Comparison of ENCODE assay signal across 1 cellular context in the genomic region with DNA sequence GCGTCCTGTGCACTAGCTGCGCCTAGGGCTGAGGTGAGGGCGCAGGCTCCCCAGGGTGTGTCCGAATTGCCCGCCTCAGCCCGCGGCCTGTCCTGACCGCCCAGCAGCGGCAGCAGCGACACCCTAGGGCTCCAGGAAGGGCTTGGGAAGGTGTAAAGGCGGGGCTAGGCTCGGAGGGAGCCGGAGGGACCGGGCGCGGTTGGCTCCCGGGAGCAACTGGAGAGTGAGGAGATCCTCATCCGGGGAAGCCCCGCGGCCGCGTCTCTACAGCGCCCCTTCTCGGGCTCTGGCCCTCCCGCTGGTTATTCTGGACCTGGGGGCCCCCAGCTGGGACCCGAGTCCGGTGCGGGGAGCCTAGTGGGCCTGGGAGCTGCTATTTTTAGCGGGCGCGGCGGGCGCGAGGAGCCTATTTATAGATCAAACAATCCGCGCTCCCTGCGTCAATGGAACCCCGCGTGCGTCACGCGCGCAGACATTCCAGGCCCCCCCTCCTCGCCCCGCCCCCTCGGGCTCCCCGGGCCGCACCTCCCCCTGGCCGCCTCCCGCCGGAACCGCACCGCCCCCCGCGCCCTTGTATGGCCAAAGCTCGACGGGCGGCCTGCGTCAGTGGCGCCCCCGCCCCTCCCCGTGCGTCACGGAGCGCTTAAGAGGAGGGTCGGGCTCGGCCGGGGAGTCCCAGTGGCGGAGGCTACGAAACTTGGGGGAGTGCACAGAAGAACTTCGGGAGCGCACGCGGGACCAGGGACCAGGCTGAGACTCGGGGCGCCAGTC.
TF ChIP-seq lines count a peak whose summit lies in the region.

A gene (plus strand): TSS at position 672 of the 771 bp plus-strand sequence. CDS start 2,887 bp downstream, outside the sequence.

TF ChIP-seq in HepG2, 621 proteins besides CTCF, POLR2A, EP300 and RAD21 (continued from another document and continues in another):
- TF ChIP-seq, protein P1, sequence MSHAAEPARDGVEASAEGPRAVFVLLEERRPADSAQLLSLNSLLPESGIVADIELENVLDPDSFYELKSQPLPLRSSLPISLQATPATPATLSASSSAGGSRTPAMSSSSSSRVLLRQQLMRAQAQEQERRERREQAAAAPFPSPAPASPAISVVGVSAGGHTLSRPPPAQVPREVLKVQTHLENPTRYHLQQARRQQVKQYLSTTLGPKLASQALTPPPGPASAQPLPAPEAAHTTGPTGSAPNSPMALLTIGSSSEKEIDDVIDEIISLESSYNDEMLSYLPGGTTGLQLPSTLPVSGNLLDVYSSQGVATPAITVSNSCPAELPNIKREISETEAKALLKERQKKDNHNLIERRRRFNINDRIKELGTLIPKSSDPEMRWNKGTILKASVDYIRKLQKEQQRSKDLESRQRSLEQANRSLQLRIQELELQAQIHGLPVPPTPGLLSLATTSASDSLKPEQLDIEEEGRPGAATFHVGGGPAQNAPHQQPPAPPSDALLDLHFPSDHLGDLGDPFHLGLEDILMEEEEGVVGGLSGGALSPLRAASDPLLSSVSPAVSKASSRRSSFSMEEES (CRISPR knock-in tag; IDR thresholded peaks at IDR 0.05), result peak; percentile 66; the same call in 1 of the 2 replicates
- TF ChIP-seq ZNF546 (CRISPR knock-in tag; conservative IDR thresholded peaks at IDR 0.05) (no peak; the same call in 1 of the 2 replicates), SAFB2 (CRISPR knock-in tag; IDR thresholded peaks at IDR 0.05; ENCODE audit: borderline replicate concordance, low read depth) (no peak), PHF21A (CRISPR knock-in tag; IDR thresholded peaks at IDR 0.05) (peak; percentile 74), ZNF30 (CRISPR knock-in tag; IDR thresholded peaks at IDR 0.05) (no peak), SALL1 (CRISPR knock-in tag; IDR thresholded peaks at IDR 0.05) (peak; percentile 62; the same call in 1 of the 2 replicates), ZNF451 (CRISPR knock-in tag; IDR thresholded peaks at IDR 0.05) (0 out of 2 replicates have a peak, but pooled peaks have one; percentile 32), ZSCAN21 (CRISPR knock-in tag; IDR thresholded peaks at IDR 0.05; ENCODE audit: borderline replicate concordance) (no peak; the same call in 1 of the 2 replicates), POLR2G (IDR thresholded peaks at IDR 0.05; ENCODE audit: low read depth, low read length) (peak; percentile 95), DNMT3B (CRISPR knock-in tag; conservative IDR thresholded peaks at IDR 0.05) (no peak), KLF15 (CRISPR knock-in tag; IDR thresholded peaks at IDR 0.05; ENCODE audit: borderline replicate concordance) (no peak), MED1 (CRISPR knock-in tag; IDR thresholded peaks at IDR 0.05) (peak; percentile 46; the same call in 1 of the 2 replicates), TBL1XR1 (IDR thresholded peaks at IDR 0.05; ENCODE audit: borderline replicate concordance, low read length, partially characterized antibody) (peak; percentile 69), CBFB (CRISPR knock-in tag; IDR thresholded peaks at IDR 0.05) (no peak), SMAD9 (CRISPR knock-in tag; IDR thresholded peaks at IDR 0.05) (no peak), ZNF431 (CRISPR knock-in tag; IDR thresholded peaks at IDR 0.05; ENCODE audit: borderline replicate concordance, low read depth) (no peak; the same call in 1 of the 2 replicates), ZNF569 (CRISPR knock-in tag; IDR thresholded peaks at IDR 0.05; ENCODE audit: borderline replicate concordance) (no peak), ATF1 (CRISPR knock-in tag; IDR thresholded peaks at IDR 0.05) (peak; percentile 47; the same call in 1 of the 2 replicates), PLRG1 (conservative IDR thresholded peaks at IDR 0.05) (no peak), ZNF564 (CRISPR knock-in tag; IDR thresholded peaks at IDR 0.05) (no peak; the same call in 1 of the 2 replicates), CBX2 (IDR thresholded peaks at IDR 0.05; ENCODE audit: low read depth, low read length) (no peak), CBX2 (CRISPR knock-in tag; IDR thresholded peaks at IDR 0.05; ENCODE audit: low read depth) (no peak), NCOR1 (IDR thresholded peaks at IDR 0.05; ENCODE audit: borderline replicate concordance, low read length) (peak; percentile 73; the same call in 1 of the 2 replicates), WIZ (CRISPR knock-in tag; IDR thresholded peaks at IDR 0.05) (no peak; the same call in 1 of the 2 replicates), ZNF501 (CRISPR knock-in tag; IDR thresholded peaks at IDR 0.05) (peak; percentile 64; the same call in 1 of the 2 replicates), ZNF891 (CRISPR knock-in tag; IDR thresholded peaks at IDR 0.05) (no peak)
- TF ChIP-seq, protein P2, sequence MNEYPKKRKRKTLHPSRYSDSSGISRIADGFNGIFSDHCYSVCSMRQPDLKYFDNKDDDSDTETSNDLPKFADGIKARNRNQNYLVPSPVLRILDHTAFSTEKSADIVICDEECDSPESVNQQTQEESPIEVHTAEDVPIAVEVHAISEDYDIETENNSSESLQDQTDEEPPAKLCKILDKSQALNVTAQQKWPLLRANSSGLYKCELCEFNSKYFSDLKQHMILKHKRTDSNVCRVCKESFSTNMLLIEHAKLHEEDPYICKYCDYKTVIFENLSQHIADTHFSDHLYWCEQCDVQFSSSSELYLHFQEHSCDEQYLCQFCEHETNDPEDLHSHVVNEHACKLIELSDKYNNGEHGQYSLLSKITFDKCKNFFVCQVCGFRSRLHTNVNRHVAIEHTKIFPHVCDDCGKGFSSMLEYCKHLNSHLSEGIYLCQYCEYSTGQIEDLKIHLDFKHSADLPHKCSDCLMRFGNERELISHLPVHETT (CRISPR knock-in tag; conservative IDR thresholded peaks at IDR 0.05), result 0 out of 2 replicates have a peak, but pooled peaks have one; percentile 20
- TF ChIP-seq, protein P3, sequence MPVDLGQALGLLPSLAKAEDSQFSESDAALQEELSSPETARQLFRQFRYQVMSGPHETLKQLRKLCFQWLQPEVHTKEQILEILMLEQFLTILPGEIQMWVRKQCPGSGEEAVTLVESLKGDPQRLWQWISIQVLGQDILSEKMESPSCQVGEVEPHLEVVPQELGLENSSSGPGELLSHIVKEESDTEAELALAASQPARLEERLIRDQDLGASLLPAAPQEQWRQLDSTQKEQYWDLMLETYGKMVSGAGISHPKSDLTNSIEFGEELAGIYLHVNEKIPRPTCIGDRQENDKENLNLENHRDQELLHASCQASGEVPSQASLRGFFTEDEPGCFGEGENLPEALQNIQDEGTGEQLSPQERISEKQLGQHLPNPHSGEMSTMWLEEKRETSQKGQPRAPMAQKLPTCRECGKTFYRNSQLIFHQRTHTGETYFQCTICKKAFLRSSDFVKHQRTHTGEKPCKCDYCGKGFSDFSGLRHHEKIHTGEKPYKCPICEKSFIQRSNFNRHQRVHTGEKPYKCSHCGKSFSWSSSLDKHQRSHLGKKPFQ (CRISPR knock-in tag; IDR thresholded peaks at IDR 0.05; ENCODE audit: insufficient replicate concordance), result no peak
- TF ChIP-seq, protein P4, sequence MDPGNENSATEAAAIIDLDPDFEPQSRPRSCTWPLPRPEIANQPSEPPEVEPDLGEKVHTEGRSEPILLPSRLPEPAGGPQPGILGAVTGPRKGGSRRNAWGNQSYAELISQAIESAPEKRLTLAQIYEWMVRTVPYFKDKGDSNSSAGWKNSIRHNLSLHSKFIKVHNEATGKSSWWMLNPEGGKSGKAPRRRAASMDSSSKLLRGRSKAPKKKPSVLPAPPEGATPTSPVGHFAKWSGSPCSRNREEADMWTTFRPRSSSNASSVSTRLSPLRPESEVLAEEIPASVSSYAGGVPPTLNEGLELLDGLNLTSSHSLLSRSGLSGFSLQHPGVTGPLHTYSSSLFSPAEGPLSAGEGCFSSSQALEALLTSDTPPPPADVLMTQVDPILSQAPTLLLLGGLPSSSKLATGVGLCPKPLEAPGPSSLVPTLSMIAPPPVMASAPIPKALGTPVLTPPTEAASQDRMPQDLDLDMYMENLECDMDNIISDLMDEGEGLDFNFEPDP (CRISPR knock-in tag; conservative IDR thresholded peaks at IDR 0.05), result no peak
- TF ChIP-seq, protein P5, sequence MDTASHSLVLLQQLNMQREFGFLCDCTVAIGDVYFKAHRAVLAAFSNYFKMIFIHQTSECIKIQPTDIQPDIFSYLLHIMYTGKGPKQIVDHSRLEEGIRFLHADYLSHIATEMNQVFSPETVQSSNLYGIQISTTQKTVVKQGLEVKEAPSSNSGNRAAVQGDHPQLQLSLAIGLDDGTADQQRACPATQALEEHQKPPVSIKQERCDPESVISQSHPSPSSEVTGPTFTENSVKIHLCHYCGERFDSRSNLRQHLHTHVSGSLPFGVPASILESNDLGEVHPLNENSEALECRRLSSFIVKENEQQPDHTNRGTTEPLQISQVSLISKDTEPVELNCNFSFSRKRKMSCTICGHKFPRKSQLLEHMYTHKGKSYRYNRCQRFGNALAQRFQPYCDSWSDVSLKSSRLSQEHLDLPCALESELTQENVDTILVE (CRISPR knock-in tag; IDR thresholded peaks at IDR 0.05), result no peak
- TF ChIP-seq, protein P6, sequence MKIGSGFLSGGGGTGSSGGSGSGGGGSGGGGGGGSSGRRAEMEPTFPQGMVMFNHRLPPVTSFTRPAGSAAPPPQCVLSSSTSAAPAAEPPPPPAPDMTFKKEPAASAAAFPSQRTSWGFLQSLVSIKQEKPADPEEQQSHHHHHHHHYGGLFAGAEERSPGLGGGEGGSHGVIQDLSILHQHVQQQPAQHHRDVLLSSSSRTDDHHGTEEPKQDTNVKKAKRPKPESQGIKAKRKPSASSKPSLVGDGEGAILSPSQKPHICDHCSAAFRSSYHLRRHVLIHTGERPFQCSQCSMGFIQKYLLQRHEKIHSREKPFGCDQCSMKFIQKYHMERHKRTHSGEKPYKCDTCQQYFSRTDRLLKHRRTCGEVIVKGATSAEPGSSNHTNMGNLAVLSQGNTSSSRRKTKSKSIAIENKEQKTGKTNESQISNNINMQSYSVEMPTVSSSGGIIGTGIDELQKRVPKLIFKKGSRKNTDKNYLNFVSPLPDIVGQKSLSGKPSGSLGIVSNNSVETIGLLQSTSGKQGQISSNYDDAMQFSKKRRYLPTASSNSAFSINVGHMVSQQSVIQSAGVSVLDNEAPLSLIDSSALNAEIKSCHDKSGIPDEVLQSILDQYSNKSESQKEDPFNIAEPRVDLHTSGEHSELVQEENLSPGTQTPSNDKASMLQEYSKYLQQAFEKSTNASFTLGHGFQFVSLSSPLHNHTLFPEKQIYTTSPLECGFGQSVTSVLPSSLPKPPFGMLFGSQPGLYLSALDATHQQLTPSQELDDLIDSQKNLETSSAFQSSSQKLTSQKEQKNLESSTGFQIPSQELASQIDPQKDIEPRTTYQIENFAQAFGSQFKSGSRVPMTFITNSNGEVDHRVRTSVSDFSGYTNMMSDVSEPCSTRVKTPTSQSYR (CRISPR knock-in tag; IDR thresholded peaks at IDR 0.05; ENCODE audit: borderline replicate concordance), result peak; percentile 68; the same call in 1 of the 2 replicates
- TF ChIP-seq, protein P7, sequence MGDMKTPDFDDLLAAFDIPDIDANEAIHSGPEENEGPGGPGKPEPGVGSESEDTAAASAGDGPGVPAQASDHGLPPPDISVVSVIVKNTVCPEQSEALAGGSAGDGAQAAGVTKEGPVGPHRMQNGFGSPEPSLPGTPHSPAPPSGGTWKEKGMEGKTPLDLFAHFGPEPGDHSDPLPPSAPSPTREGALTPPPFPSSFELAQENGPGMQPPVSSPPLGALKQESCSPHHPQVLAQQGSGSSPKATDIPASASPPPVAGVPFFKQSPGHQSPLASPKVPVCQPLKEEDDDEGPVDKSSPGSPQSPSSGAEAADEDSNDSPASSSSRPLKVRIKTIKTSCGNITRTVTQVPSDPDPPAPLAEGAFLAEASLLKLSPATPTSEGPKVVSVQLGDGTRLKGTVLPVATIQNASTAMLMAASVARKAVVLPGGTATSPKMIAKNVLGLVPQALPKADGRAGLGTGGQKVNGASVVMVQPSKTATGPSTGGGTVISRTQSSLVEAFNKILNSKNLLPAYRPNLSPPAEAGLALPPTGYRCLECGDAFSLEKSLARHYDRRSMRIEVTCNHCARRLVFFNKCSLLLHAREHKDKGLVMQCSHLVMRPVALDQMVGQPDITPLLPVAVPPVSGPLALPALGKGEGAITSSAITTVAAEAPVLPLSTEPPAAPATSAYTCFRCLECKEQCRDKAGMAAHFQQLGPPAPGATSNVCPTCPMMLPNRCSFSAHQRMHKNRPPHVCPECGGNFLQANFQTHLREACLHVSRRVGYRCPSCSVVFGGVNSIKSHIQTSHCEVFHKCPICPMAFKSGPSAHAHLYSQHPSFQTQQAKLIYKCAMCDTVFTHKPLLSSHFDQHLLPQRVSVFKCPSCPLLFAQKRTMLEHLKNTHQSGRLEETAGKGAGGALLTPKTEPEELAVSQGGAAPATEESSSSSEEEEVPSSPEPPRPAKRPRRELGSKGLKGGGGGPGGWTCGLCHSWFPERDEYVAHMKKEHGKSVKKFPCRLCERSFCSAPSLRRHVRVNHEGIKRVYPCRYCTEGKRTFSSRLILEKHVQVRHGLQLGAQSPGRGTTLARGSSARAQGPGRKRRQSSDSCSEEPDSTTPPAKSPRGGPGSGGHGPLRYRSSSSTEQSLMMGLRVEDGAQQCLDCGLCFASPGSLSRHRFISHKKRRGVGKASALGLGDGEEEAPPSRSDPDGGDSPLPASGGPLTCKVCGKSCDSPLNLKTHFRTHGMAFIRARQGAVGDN (CRISPR knock-in tag; IDR thresholded peaks at IDR 0.05), result peak; percentile 88
- TF ChIP-seq, protein P8, sequence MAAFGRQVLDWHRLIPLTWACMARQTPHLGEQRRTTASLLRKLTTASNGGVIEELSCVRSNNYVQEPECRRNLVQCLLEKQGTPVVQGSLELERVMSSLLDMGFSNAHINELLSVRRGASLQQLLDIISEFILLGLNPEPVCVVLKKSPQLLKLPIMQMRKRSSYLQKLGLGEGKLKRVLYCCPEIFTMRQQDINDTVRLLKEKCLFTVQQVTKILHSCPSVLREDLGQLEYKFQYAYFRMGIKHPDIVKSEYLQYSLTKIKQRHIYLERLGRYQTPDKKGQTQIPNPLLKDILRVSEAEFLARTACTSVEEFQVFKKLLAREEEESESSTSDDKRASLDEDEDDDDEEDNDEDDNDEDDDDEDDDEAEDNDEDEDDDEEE (CRISPR knock-in tag; IDR thresholded peaks at IDR 0.05), result no peak
- TF ChIP-seq, protein P9, sequence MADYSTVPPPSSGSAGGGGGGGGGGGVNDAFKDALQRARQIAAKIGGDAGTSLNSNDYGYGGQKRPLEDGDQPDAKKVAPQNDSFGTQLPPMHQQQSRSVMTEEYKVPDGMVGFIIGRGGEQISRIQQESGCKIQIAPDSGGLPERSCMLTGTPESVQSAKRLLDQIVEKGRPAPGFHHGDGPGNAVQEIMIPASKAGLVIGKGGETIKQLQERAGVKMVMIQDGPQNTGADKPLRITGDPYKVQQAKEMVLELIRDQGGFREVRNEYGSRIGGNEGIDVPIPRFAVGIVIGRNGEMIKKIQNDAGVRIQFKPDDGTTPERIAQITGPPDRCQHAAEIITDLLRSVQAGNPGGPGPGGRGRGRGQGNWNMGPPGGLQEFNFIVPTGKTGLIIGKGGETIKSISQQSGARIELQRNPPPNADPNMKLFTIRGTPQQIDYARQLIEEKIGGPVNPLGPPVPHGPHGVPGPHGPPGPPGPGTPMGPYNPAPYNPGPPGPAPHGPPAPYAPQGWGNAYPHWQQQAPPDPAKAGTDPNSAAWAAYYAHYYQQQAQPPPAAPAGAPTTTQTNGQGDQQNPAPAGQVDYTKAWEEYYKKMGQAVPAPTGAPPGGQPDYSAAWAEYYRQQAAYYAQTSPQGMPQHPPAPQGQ (CRISPR knock-in tag; IDR thresholded peaks at IDR 0.05; ENCODE audit: borderline replicate concordance), result no peak
